ENCODE assay signal across 14 cellular contexts in genomic region chr13:21541271-21541670, GRCh38.
"Had no signal": no experiment of that assay in that cellular context is flagged by ENCODE, and none has a peak within 500 bp of the region (broad histone marks: within the 10 kb centered on the region; RNA-seq: fewer than 3 reads in every experiment).

No MANE protein-coding gene starts in this region.

- H3K36me3 ChIP-seq: prostate gland had no signal

- DNase-seq: activated CD4-positive, alpha-beta T cell treated with anti-CD3 and anti-CD28 coated beads, Interleukin-2, amount 10 ng/mL, durations not matched to agents 7 days and 5 days; activated CD4-positive, CD25-positive, alpha-beta regulatory T cell; activated CD8-positive, alpha-beta memory T cell treated with anti-CD3 and anti-CD28 coated beads, Interleukin-2, amount 50 U/mL, for 48 hours; activated gamma-delta T cell treated with Interleukin-2 at 50 U/mL for 16 hours; activated T-cell treated with anti-CD3 and anti-CD28 coated beads, Interleukin-2, amount 50 U/mL, for 72 hours; amygdala; endodermal cell; erythroblast; nucleus accumbens; stimulated activated CD4-positive, alpha-beta T cell treated with anti-CD3 and anti-CD28 coated beads, Interleukin-1b, Interleukin-23, amount 100 ng/mL, for 48 hours; stimulated activated naive CD8-positive, alpha-beta T cell treated with anti-CD3 and anti-CD28 coated beads, Interleukin-15, amount 100 ng/mL, for 72 hours had no signal

- H3K27ac ChIP-seq: prostate gland had no signal

- H3K4me1 ChIP-seq: prostate gland had no signal

- FAIRE-seq: keratinocyte had no signal

- H3K9me3 ChIP-seq: prostate gland had no signal

- ATAC-seq: activated T-cell treated with anti-CD3 and anti-CD28 coated beads, Interleukin-2, amount 50 U/mL, for 72 hours; natural killer cell treated with Interleukin-12 subunit alpha and Interleukin-12 subunit beta and Interleukin-15 and Interleukin-18, amount 100 ng/mL, for 72 hours; stimulated activated naive CD8-positive, alpha-beta T cell treated with anti-CD3 and anti-CD28 coated beads, Interleukin-15, amount 100 ng/mL, for 72 hours had no signal

- H3K4me3 ChIP-seq: prostate gland had no signal
